1 cellular context compared by ENCODE assay signal in the genomic region with DNA sequence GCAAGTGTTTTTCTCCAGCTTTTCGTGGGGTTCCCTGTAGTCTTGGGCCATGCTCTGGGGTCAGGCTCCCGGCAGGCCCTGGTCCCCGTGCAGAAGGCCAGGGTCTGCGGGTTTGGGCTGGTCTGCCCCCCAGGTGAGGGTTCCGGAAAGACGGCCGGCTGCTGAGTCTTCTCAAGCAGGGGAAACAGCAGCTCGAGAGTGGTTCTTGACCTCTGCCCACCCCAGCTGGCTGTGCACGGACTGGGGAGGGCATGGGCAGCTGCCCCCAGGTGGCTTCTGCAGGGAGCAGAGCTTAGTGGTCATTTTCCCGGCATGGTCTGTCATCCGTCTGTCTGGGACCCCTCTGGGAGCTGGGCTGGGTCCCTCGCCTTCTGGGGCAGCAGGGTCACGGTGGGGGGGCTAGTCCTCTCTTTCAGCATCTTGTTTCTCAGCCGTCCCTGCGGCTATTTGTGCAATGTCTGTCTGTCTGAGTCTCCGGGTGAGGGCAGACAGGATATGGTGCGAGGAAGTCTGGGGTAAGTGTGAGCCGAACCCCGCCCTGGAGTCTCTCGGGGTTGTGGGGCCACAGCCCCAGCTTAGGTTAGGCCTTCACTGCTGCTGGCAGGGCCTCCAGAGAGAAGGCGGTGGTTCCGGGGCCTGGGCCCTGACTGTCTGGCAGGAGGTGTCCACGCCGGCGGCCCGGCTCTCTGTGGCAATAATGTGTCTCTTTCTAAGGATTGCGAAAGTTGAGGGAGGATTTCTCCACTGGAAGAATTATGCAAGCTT.
TF ChIP-seq lines count a peak whose summit lies in the region.

No MANE protein-coding gene starts in this region.

TF ChIP-seq in IMR-90, 13 proteins besides CTCF, POLR2A, EP300 and RAD21:
- TF ChIP-seq CHD1 (IDR thresholded peaks at IDR 0.05; ENCODE audit: low read depth, low read length): no peak
- no peak for TF ChIP-seq MAFK (IDR thresholded peaks at IDR 0.05; ENCODE audit: low read depth, low read length)
- TF ChIP-seq, protein P1, sequence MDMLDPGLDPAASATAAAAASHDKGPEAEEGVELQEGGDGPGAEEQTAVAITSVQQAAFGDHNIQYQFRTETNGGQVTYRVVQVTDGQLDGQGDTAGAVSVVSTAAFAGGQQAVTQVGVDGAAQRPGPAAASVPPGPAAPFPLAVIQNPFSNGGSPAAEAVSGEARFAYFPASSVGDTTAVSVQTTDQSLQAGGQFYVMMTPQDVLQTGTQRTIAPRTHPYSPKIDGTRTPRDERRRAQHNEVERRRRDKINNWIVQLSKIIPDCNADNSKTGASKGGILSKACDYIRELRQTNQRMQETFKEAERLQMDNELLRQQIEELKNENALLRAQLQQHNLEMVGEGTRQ (IDR thresholded peaks at IDR 0.05; ENCODE audit: low read depth, low read length): no peak
- peak; percentile 99 for TF ChIP-seq CEBPB (IDR thresholded peaks at IDR 0.05; ENCODE audit: low read depth, low read length)
- no peak for TF ChIP-seq RCOR1 (IDR thresholded peaks at IDR 0.05; ENCODE audit: insufficient replicate concordance, low read length)
- TF ChIP-seq BHLHE40 (IDR thresholded peaks at IDR 0.05; ENCODE audit: low read depth, low read length): no peak
- TF ChIP-seq MXI1 (IDR thresholded peaks at IDR 0.05; ENCODE audit: borderline replicate concordance, low read depth, low read length): peak; percentile 80; the same call in 1 of the 2 replicates
- TF ChIP-seq FOS (IDR thresholded peaks at IDR 0.05; ENCODE audit: low read depth, low read length): no peak
- no peak for TF ChIP-seq MAZ (IDR thresholded peaks at IDR 0.05; ENCODE audit: borderline replicate concordance, low read depth, low read length)
- TF ChIP-seq NFE2L2 (IDR thresholded peaks at IDR 0.05; ENCODE audit: low read depth, low read length): no peak
- TF ChIP-seq SMC3 (IDR thresholded peaks at IDR 0.05; ENCODE audit: low read depth, low read length): no peak
- no peak for TF ChIP-seq RFX5 (IDR thresholded peaks at IDR 0.05; ENCODE audit: low read depth, low read length)
- TF ChIP-seq, protein P2, sequence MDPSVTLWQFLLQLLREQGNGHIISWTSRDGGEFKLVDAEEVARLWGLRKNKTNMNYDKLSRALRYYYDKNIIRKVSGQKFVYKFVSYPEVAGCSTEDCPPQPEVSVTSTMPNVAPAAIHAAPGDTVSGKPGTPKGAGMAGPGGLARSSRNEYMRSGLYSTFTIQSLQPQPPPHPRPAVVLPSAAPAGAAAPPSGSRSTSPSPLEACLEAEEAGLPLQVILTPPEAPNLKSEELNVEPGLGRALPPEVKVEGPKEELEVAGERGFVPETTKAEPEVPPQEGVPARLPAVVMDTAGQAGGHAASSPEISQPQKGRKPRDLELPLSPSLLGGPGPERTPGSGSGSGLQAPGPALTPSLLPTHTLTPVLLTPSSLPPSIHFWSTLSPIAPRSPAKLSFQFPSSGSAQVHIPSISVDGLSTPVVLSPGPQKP (IDR thresholded peaks at IDR 0.05; ENCODE audit: borderline replicate concordance, low read depth, low read length): no peak
